Comparison of ENCODE assay signal across 1 cellular context in genomic region chr5:173453167-173453566, GRCh38.
TF ChIP-seq lines count a peak whose summit lies in the region.

No MANE protein-coding gene starts in this region.

TF ChIP-seq in HCT116, 20 proteins besides CTCF, POLR2A, EP300 and RAD21:
- TF ChIP-seq ZNF274 (IDR thresholded peaks at IDR 0.05; ENCODE audit: low read depth, low read length), result no peak
- no peak for TF ChIP-seq TCF7L2 (IDR thresholded peaks at IDR 0.05; ENCODE audit: borderline replicate concordance, extremely low read depth, insufficient read depth, insufficient read length)
- TF ChIP-seq POLR2AphosphoS5 (IDR thresholded peaks at IDR 0.05; ENCODE audit: low read depth, low read length), result no peak
- TF ChIP-seq, protein P1, sequence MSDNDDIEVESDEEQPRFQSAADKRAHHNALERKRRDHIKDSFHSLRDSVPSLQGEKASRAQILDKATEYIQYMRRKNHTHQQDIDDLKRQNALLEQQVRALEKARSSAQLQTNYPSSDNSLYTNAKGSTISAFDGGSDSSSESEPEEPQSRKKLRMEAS (IDR thresholded peaks at IDR 0.05), result no peak
- no peak for TF ChIP-seq JUND (IDR thresholded peaks at IDR 0.05)
- TF ChIP-seq SIN3A (IDR thresholded peaks at IDR 0.05; ENCODE audit: low read depth), result no peak
- TF ChIP-seq EGR1 (IDR thresholded peaks at IDR 0.05; ENCODE audit: low read depth), result no peak
- no peak for TF ChIP-seq CEBPB (IDR thresholded peaks at IDR 0.05; ENCODE audit: low read depth)
- no peak for TF ChIP-seq ELF1 (IDR thresholded peaks at IDR 0.05; ENCODE audit: borderline replicate concordance, low read depth)
- no peak for TF ChIP-seq REST (IDR thresholded peaks at IDR 0.05; ENCODE audit: low read depth)
- TF ChIP-seq FOSL1 (IDR thresholded peaks at IDR 0.05; ENCODE audit: low read depth), result no peak
- no peak for TF ChIP-seq CBX3 (IDR thresholded peaks at IDR 0.05; ENCODE audit: low read depth)
- TF ChIP-seq ATF3 (IDR thresholded peaks at IDR 0.05), result no peak
- TF ChIP-seq SP1 (IDR thresholded peaks at IDR 0.05; ENCODE audit: low read depth), result no peak
- no peak for TF ChIP-seq EZH2phosphoT487 (IDR thresholded peaks at IDR 0.05; ENCODE audit: borderline replicate concordance)
- no peak for TF ChIP-seq SRF (IDR thresholded peaks at IDR 0.05; ENCODE audit: low read depth)
- TF ChIP-seq EZH2 (IDR thresholded peaks at IDR 0.05), result no peak
- TF ChIP-seq, protein P2, sequence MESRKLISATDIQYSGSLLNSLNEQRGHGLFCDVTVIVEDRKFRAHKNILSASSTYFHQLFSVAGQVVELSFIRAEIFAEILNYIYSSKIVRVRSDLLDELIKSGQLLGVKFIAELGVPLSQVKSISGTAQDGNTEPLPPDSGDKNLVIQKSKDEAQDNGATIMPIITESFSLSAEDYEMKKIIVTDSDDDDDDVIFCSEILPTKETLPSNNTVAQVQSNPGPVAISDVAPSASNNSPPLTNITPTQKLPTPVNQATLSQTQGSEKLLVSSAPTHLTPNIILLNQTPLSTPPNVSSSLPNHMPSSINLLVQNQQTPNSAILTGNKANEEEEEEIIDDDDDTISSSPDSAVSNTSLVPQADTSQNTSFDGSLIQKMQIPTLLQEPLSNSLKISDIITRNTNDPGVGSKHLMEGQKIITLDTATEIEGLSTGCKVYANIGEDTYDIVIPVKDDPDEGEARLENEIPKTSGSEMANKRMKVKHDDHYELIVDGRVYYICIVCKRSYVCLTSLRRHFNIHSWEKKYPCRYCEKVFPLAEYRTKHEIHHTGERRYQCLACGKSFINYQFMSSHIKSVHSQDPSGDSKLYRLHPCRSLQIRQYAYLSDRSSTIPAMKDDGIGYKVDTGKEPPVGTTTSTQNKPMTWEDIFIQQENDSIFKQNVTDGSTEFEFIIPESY (IDR thresholded peaks at IDR 0.05; ENCODE audit: extremely low read depth, insufficient replicate concordance, low read length), result no peak
- TF ChIP-seq YY1 (IDR thresholded peaks at IDR 0.05; ENCODE audit: extremely low read depth, insufficient replicate concordance, low read depth, low read length), result no peak
- TF ChIP-seq ZFX (IDR thresholded peaks at IDR 0.05), result no peak
TF ChIP-seq in HCT116: peak in this region for 0.
